Comparison of ENCODE assay signal across 11 cellular contexts in genomic region chr11:118439656-118440055, GRCh38. TPM values are rescaled to one million over a fixed set of nuclear protein-coding genes. Genes with fewer than 3 reads are reported as not detected.
DNase-seq lines count a peak whose midpoint lies in the region; ATAC-seq and TF ChIP-seq lines count a peak whose summit lies in the region.
"Had no signal": no experiment of that assay in that cellular context is flagged by ENCODE, and none has a peak within 500 bp of the region (broad histone marks: within the 10 kb centered on the region; RNA-seq: fewer than 3 reads in every experiment).

No MANE protein-coding gene starts in this region.

- H3K27me3 Mint-ChIP-seq in activated T-cell treated with anti-CD3 and anti-CD28 coated beads, Interleukin-2, amount 50 U/mL, for 4 hours (ENCODE audit: low read depth) = no peaks in the 10 kb centered on the region
- no peaks in the 10 kb centered on the region for H3K27me3 Mint-ChIP-seq in T-helper 1 cell treated with Interleukin-12 subunit alpha and Interleukin-12 subunit beta and Interleukin-4 antibody, amounts not matched to agents 30 μg/mL and 1 μg/mL, for 36 hours (ENCODE audit: low read depth)

- intact Hi-C loops in dorsolateral prefrontal cortex (cut with DNase I) = loop anchor here (5.0 kb wide), 2 partner anchors 43 to 48 kb away; no protein-coding TSS in a partner anchor

- H3K36me3 Mint-ChIP-seq in activated T-cell treated with anti-CD3 and anti-CD28 coated beads, Interleukin-2, amount 50 U/mL, for 4 hours (ENCODE audit: insufficient read depth) = peaks cover 9% of the 10 kb centered on the region
- peaks cover 32% of the 10 kb centered on the region for H3K36me3 Mint-ChIP-seq in T-helper 1 cell treated with Interleukin-12 subunit alpha and Interleukin-12 subunit beta and Interleukin-4 antibody, amounts not matched to agents 30 μg/mL and 1 μg/mL, for 36 hours (ENCODE audit: low read depth)

- H3K27ac ChIP-seq in dorsolateral prefrontal cortex = no peak overlapping the region
- peak overlapping the region; percentile 67 for H3K27ac ChIP-seq in smooth muscle cell (ENCODE audit: low read depth)
- H3K27ac ChIP-seq in foreskin keratinocyte = no peak overlapping the region
- H3K27ac ChIP-seq: lower lobe of right lung had no signal

- H4K20me1 ChIP-seq in smooth muscle cell (ENCODE audit: low read depth) = peaks cover 78% of the 10 kb centered on the region

- H3K4me1 ChIP-seq in smooth muscle cell (ENCODE audit: low read depth) (peaks cover 34% of the 10 kb centered on the region), foreskin keratinocyte (peaks cover 4% of the 10 kb centered on the region)

- ATAC-seq in activated T-cell treated with anti-CD3 and anti-CD28 coated beads, Interleukin-2, amount 50 U/mL, for 4 hours = no peak
- ATAC-seq in HG03280 (IDR thresholded peaks at IDR 0.05; ENCODE audit: unreplicated experiment) = no peak
- no peak for ATAC-seq in foreskin keratinocyte
- ATAC-seq: lower lobe of right lung had no signal

- no peaks in the 10 kb centered on the region for H3K9me3 ChIP-seq in smooth muscle cell (replicated peaks; ENCODE audit: low read depth)
- H3K9me3 ChIP-seq: lower lobe of right lung, testis had no signal

- peak overlapping the region in 36 of 59 donors; percentile 0 to 99 (median 94) for H3K4me3 ChIP-seq in dorsolateral prefrontal cortex
- no peak overlapping the region for H3K4me3 ChIP-seq in smooth muscle cell
- H3K4me3 ChIP-seq: testis had no signal

- peak overlapping the region; percentile 96 for H3K4me3 Mint-ChIP-seq in activated T-cell treated with anti-CD3 and anti-CD28 coated beads, Interleukin-2, amount 50 U/mL, for 4 hours
- peak overlapping the region; percentile 93 for H3K4me3 Mint-ChIP-seq in T-helper 1 cell treated with Interleukin-12 subunit alpha and Interleukin-12 subunit beta and Interleukin-4 antibody, amounts not matched to agents 30 μg/mL and 1 μg/mL, for 36 hours

- H2AFZ ChIP-seq in smooth muscle cell (ENCODE audit: low read depth) = no peak overlapping the region

- H3K9me3 Mint-ChIP-seq in activated T-cell treated with anti-CD3 and anti-CD28 coated beads, Interleukin-2, amount 50 U/mL, for 4 hours = no peaks in the 10 kb centered on the region
- H3K9me3 Mint-ChIP-seq in T-helper 1 cell treated with Interleukin-12 subunit alpha and Interleukin-12 subunit beta and Interleukin-4 antibody, amounts not matched to agents 30 μg/mL and 1 μg/mL, for 36 hours = no peaks in the 10 kb centered on the region

- peaks cover 80% of the 10 kb centered on the region for H3K79me2 ChIP-seq in smooth muscle cell (ENCODE audit: low read depth)

- H3K27me3 ChIP-seq in dorsolateral prefrontal cortex (no peaks in the 10 kb centered on the region), smooth muscle cell (ENCODE audit: low read depth) (no peaks in the 10 kb centered on the region), foreskin keratinocyte (no peaks in the 10 kb centered on the region)
- H3K27me3 ChIP-seq: testis had no signal

- peak overlapping the region; percentile 96 for H3K4me2 ChIP-seq in smooth muscle cell

- peak overlapping the region; percentile 92 for H3K27ac Mint-ChIP-seq in T-helper 1 cell treated with Interleukin-12 subunit alpha and Interleukin-12 subunit beta and Interleukin-4 antibody, amounts not matched to agents 30 μg/mL and 1 μg/mL, for 36 hours

- H3F3A ChIP-seq in smooth muscle cell (ENCODE audit: low read depth) = no peaks in the 10 kb centered on the region

- no peak for DNase-seq in activated T-cell treated with anti-CD3 and anti-CD28 coated beads, Interleukin-2, amount 50 U/mL, for 4 hours
- DNase-seq in activated T-cell treated with anti-CD3 and anti-CD28 coated beads, Interleukin-2, amount 50 U/mL, for 48 hours = no peak
- no peak for DNase-seq in dorsolateral prefrontal cortex
- no peak for DNase-seq in smooth muscle cell (lab: John Stamatoyannopoulos, UW; ENCODE audit: unreplicated experiment)
- no peak for DNase-seq in dedifferentiated amniotic fluid mesenchymal stem cell (ENCODE audit: extremely low spot score)
- no peak for DNase-seq in foreskin keratinocyte
- DNase-seq: lower lobe of right lung, NCI-H2029, testis had no signal

- TF ChIP-seq CTCF in dorsolateral prefrontal cortex (IDR thresholded peaks at IDR 0.05 in 54 of 56, conservative IDR thresholded peaks at IDR 0.05 in 2 of 56; ENCODE audit: low read depth in 1 of 56, partially characterized antibody in 56 of 56) (no peak), smooth muscle cell (IDR thresholded peaks at IDR 0.05; ENCODE audit: borderline replicate concordance, insufficient read depth, poor library complexity, severe bottlenecking) (no peak), foreskin keratinocyte (conservative IDR thresholded peaks at IDR 0.05) (no peak)

- peaks cover 63% of the 10 kb centered on the region for H3K4me1 Mint-ChIP-seq in activated T-cell treated with anti-CD3 and anti-CD28 coated beads, Interleukin-2, amount 50 U/mL, for 4 hours (ENCODE audit: low read depth)
- H3K4me1 Mint-ChIP-seq in T-helper 1 cell treated with Interleukin-12 subunit alpha and Interleukin-12 subunit beta and Interleukin-4 antibody, amounts not matched to agents 30 μg/mL and 1 μg/mL, for 36 hours (ENCODE audit: low read depth) = peaks cover 64% of the 10 kb centered on the region

- H3K36me3 ChIP-seq in smooth muscle cell (ENCODE audit: low read depth) = no peaks in the 10 kb centered on the region
- H3K36me3 ChIP-seq: lower lobe of right lung had no signal

- no peak overlapping the region for H3K9ac ChIP-seq in smooth muscle cell (ENCODE audit: low read depth)

RNA-seq across cellular contexts. Expression of gene KMT2A, which starts 3.4 kb away (rescaled TPM):
- total RNA-seq in activated T-cell treated with anti-CD3 and anti-CD28 coated beads, Interleukin-2, amount 50 U/mL, for 4 hours = 10 to 100 TPM; 42.5 to 54.8 (median 44.1) TPM
- total RNA-seq in dorsolateral prefrontal cortex (100 to 1,000 TPM; 104 to 177 (median 133) TPM), smooth muscle cell (26.6 and 27.8 TPM in 2 replicates), foreskin keratinocyte (27.9 and 29.6 TPM in 2 replicates)
- polyA plus RNA-seq in smooth muscle cell (15.5 and 19.6 TPM in 2 replicates), foreskin keratinocyte (3.0 and 3.5 TPM in 2 replicates)

RNA-seq across cellular contexts. Expression of gene ATP5MG, which starts 38.2 kb away (rescaled TPM):
- total RNA-seq in activated T-cell treated with anti-CD3 and anti-CD28 coated beads, Interleukin-2, amount 50 U/mL, for 4 hours = 100 to 1,000 TPM; 236 to 266 (median 251) TPM
- total RNA-seq in dorsolateral prefrontal cortex = 100 to 1,000 TPM in 113 of 120 experiments, 10 to 100 TPM in 7; 79.3 to 209 (median 146) TPM
- 59.2 and 80.5 TPM in 2 replicates for total RNA-seq in smooth muscle cell
- polyA plus RNA-seq in smooth muscle cell = 428 and 479 TPM in 2 replicates
- 193 and 217 TPM in 2 replicates for total RNA-seq in foreskin keratinocyte
- 319 and 334 TPM in 2 replicates for polyA plus RNA-seq in foreskin keratinocyte
